Comparison of ENCODE assay signal across 29 cellular contexts in the genomic region with DNA sequence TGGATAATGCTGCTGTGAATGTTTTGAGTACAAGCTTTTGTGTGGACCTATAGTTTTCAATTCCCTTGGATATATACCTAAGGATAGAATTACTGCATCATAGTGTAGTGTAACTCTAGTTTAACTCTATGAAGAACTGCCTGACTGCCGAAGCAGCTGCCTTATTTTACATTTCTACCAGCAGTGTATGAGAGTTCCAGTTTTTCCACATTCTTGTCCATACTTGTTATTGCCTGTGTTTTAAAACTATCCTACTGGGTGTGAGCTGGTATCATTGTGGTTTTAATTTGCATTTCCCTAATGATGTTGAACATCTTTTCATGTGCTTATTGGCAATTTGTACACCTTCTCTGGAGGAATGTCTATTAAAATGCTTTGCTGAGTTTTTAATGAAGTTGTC. TPM values are rescaled to one million over a fixed set of nuclear protein-coding genes. Genes with fewer than 3 reads are reported as not detected.
DNase-seq lines count a peak whose midpoint lies in the region; ATAC-seq lines count a peak whose summit lies in the region.
"Had no signal": no experiment of that assay in that cellular context is flagged by ENCODE, and none has a peak within 500 bp of the region (broad histone marks: within the 10 kb centered on the region; RNA-seq: fewer than 3 reads in every experiment).

No MANE protein-coding gene starts in this region.

- no peak for ATAC-seq in stimulated activated naive CD8-positive, alpha-beta T cell treated with anti-CD3 and anti-CD28 coated beads, Interleukin-15, Interleukin-2, amounts not matched to agents 100 U/mL and 50 U/mL, for 24 hours
- no peak for ATAC-seq in HG03135 (IDR thresholded peaks at IDR 0.05; ENCODE audit: unreplicated experiment)
- ATAC-seq: K562, left lobe of liver, PC-3, T-helper 17 cell had no signal

- peak overlapping the region; percentile 95 for H3K27ac Mint-ChIP-seq in stimulated activated naive CD8-positive, alpha-beta T cell treated with anti-CD3 and anti-CD28 coated beads, Interleukin-15, Interleukin-2, amounts not matched to agents 100 ng/mL and 50 ng/mL, for 24 hours
- H3K27ac Mint-ChIP-seq in activated naive CD8-positive, alpha-beta T cell: peak overlapping the region; percentile 81
- H3K27ac Mint-ChIP-seq in immature natural killer cell: peak overlapping the region in 5 of 6 donors; percentile 12 to 70 (median 41)
- H3K27ac Mint-ChIP-seq: activated CD4-positive, alpha-beta memory T cell treated with anti-CD3 and anti-CD28 coated beads for 36 hours; HFFc6; T-helper 17 cell had no signal

- peaks cover 93% of the 10 kb centered on the region for H3K4me1 Mint-ChIP-seq in stimulated activated naive CD8-positive, alpha-beta T cell treated with anti-CD3 and anti-CD28 coated beads, Interleukin-15, Interleukin-2, amounts not matched to agents 100 ng/mL and 50 ng/mL, for 24 hours (ENCODE audit: low read depth)
- peaks cover 84% of the 10 kb centered on the region for H3K4me1 Mint-ChIP-seq in activated naive CD8-positive, alpha-beta T cell (ENCODE audit: low read depth)
- H3K4me1 Mint-ChIP-seq in immature natural killer cell: peaks cover 91 to 100% of the 10 kb centered on the region in 2 donors

- no peak for DNase-seq in stimulated activated naive CD8-positive, alpha-beta T cell treated with anti-CD3 and anti-CD28 coated beads, Interleukin-15, Interleukin-2, amounts not matched to agents 100 U/mL and 50 U/mL, for 24 hours
- DNase-seq in immature natural killer cell (no peak), AG20443 (ENCODE audit: low spot score) (no peak), NCI-H2081 (lab: John Stamatoyannopoulos, UW) (no peak)
- DNase-seq in stimulated activated CD4-positive, alpha-beta T cell treated with anti-CD3 and anti-CD28 coated beads, Interleukin-12 subunit alpha, Interleukin-12 subunit beta, amount 100 ng/mL, for 4 hours: no peak
- DNase-seq: activated CD4-positive, alpha-beta memory T cell treated with anti-CD3 and anti-CD28 coated beads for 36 hours; activated CD8-positive, alpha-beta memory T cell treated with anti-CD3 and anti-CD28 coated beads, Interleukin-2, amount 50 U/mL, for 48 hours; activated gamma-delta T cell; BE2C; DMS 273 treated with DMSO at 0.1 percent for 48 hours; dorsolateral prefrontal cortex; HFFc6; hypothalamus; mesendoderm; MG63; NCI-H1105 treated with DMSO at 0.1 percent for 48 hours; NCI-H1930; PC-3; posterior cingulate gyrus; Right ventricle myocardium superior; small intestine; stimulated activated CD4-positive, alpha-beta T cell treated with anti-CD3 and anti-CD28 coated beads, Interleukin-1b, Interleukin-23, amount 100 ng/mL, for 48 hours; stimulated activated naive CD4-positive, alpha-beta T cell treated with Interleukin-2 at 50 U/mL for 16 hours; T-helper 17 cell had no signal

- peaks cover 55% of the 10 kb centered on the region for H3K36me3 Mint-ChIP-seq in stimulated activated naive CD8-positive, alpha-beta T cell treated with anti-CD3 and anti-CD28 coated beads, Interleukin-15, Interleukin-2, amounts not matched to agents 100 ng/mL and 50 ng/mL, for 24 hours (ENCODE audit: low read depth)
- peaks cover 41% of the 10 kb centered on the region for H3K36me3 Mint-ChIP-seq in activated naive CD8-positive, alpha-beta T cell
- peaks cover 0 to 4% (median 3%) of the 10 kb centered on the region in 3 donors for H3K36me3 Mint-ChIP-seq in immature natural killer cell

- no peak overlapping the region for H3K4me3 Mint-ChIP-seq in stimulated activated naive CD8-positive, alpha-beta T cell treated with anti-CD3 and anti-CD28 coated beads, Interleukin-15, Interleukin-2, amounts not matched to agents 100 ng/mL and 50 ng/mL, for 24 hours
- no peak overlapping the region for H3K4me3 Mint-ChIP-seq in activated naive CD8-positive, alpha-beta T cell
- H3K4me3 Mint-ChIP-seq in immature natural killer cell: peak overlapping the region; percentile 4 to 62 (median 8)
- H3K4me3 Mint-ChIP-seq: activated CD4-positive, alpha-beta memory T cell treated with anti-CD3 and anti-CD28 coated beads for 36 hours; HFFc6; T-helper 17 cell had no signal

- no peaks in the 10 kb centered on the region for H3K27me3 Mint-ChIP-seq in stimulated activated naive CD8-positive, alpha-beta T cell treated with anti-CD3 and anti-CD28 coated beads, Interleukin-15, Interleukin-2, amounts not matched to agents 100 ng/mL and 50 ng/mL, for 24 hours
- H3K27me3 Mint-ChIP-seq in activated naive CD8-positive, alpha-beta T cell: no peaks in the 10 kb centered on the region
- no peaks in the 10 kb centered on the region for H3K27me3 Mint-ChIP-seq in immature natural killer cell (ENCODE audit: low read depth in 3 of 3)
- H3K27me3 Mint-ChIP-seq: activated CD4-positive, alpha-beta memory T cell treated with anti-CD3 and anti-CD28 coated beads for 36 hours; T-helper 17 cell had no signal

- peaks cover 14% of the 10 kb centered on the region for H3K9me3 Mint-ChIP-seq in stimulated activated naive CD8-positive, alpha-beta T cell treated with anti-CD3 and anti-CD28 coated beads, Interleukin-15, Interleukin-2, amounts not matched to agents 100 ng/mL and 50 ng/mL, for 24 hours
- peaks cover 45% of the 10 kb centered on the region for H3K9me3 Mint-ChIP-seq in activated naive CD8-positive, alpha-beta T cell (ENCODE audit: low read depth)
- peaks cover 0 to 8% (median 0%) of the 10 kb centered on the region in 6 donors for H3K9me3 Mint-ChIP-seq in immature natural killer cell
- H3K9me3 Mint-ChIP-seq: HFFc6 had no signal

RNA-seq across cellular contexts. Expression of a gene that starts 15.7 kb away (rescaled TPM):
- 1,000 to 10,000 TPM in 1 of 3 donors, 100 to 1,000 TPM in 2; 794 to 1,103 (median 966) TPM for polyA plus RNA-seq in immature natural killer cell

Comparison
In these comparisons a context has a peak if more than half of its experiments do, and no peak if none do; other contexts are left out.
1. H3K27ac Mint-ChIP-seq: peak in every context shown above with its lines; median percentile 95 in stimulated activated naive CD8-positive, alpha-beta T cell treated with anti-CD3 and anti-CD28 coated beads, Interleukin-15, Interleukin-2, amounts not matched to agents 100 ng/mL and 50 ng/mL, for 24 hours; 81 in activated naive CD8-positive, alpha-beta T cell; 41 in immature natural killer cell.
2. H3K4me3 Mint-ChIP-seq: peak in immature natural killer cell (5 of 5); none in stimulated activated naive CD8-positive, alpha-beta T cell treated with anti-CD3 and anti-CD28 coated beads, Interleukin-15, Interleukin-2, amounts not matched to agents 100 ng/mL and 50 ng/mL, for 24 hours (single experiment) and activated naive CD8-positive, alpha-beta T cell (single experiment).